In genomic region chr15:88090406-88091085, GRCh38 we compare ENCODE assay signal across 15 cellular contexts.
DNase-seq lines count a peak whose midpoint lies in the region; ATAC-seq lines count a peak whose summit lies in the region.
"Had no signal": no experiment of that assay in that cellular context is flagged by ENCODE, and none has a peak within 500 bp of the region (broad histone marks: within the 10 kb centered on the region; RNA-seq: fewer than 3 reads in every experiment).

No MANE protein-coding gene starts in this region.

- no peak overlapping the region for H2BK120ac ChIP-seq in trophoblast cell (ENCODE audit: insufficient read depth, low read length, poor library complexity)

- H3K9me3 ChIP-seq in trophoblast cell (ENCODE audit: insufficient read depth, low read depth, low read length), result peaks cover 4% of the 10 kb centered on the region
- H3K9me3 ChIP-seq: BLaER1 had no signal

- peaks cover 3% of the 10 kb centered on the region for H3K79me1 ChIP-seq in trophoblast cell (ENCODE audit: low read length)

- H3K23ac ChIP-seq in trophoblast cell (ENCODE audit: low read length), result no peak overlapping the region

- ATAC-seq in HG02840 (IDR thresholded peaks at IDR 0.05; ENCODE audit: low FRiP score, unreplicated experiment), result no peak
- no peak for ATAC-seq in GM21825 (IDR thresholded peaks at IDR 0.05; ENCODE audit: unreplicated experiment)

- no peaks in the 10 kb centered on the region for H3K79me2 ChIP-seq in trophoblast cell (ENCODE audit: control insufficient read depth, insufficient read depth, low read length, poor library complexity)

- no peak overlapping the region for H3K4me3 ChIP-seq in trophoblast cell (ENCODE audit: low read depth, low read length)
- H3K4me3 ChIP-seq: BLaER1 had no signal

- no peaks in the 10 kb centered on the region for H3K27me3 ChIP-seq in trophoblast cell (ENCODE audit: insufficient read depth, low read length)
- H3K27me3 ChIP-seq: BLaER1 had no signal

- H3K27ac ChIP-seq in trophoblast cell (ENCODE audit: low read depth, low read length), result peak overlapping the region; percentile 48
- H3K27ac ChIP-seq: 22Rv1, BLaER1 had no signal

- H3K36me3 ChIP-seq in trophoblast cell (ENCODE audit: control insufficient read depth in 1 of 2, insufficient read depth in 2 of 2, low read length in 2 of 2), result peaks cover 0 to 4% of the 10 kb centered on the region in 2 experiments
- H3K36me3 ChIP-seq: BLaER1 had no signal

- H3K9ac ChIP-seq in trophoblast cell (ENCODE audit: low read length), result no peak overlapping the region
- H3K9ac ChIP-seq: BLaER1 had no signal

- no peak overlapping the region for H4K91ac ChIP-seq in trophoblast cell (ENCODE audit: low read depth, low read length)

- no peak overlapping the region for H3K18ac ChIP-seq in trophoblast cell (ENCODE audit: low read length)

- peak overlapping the region; percentile 19 for H3K4me2 ChIP-seq in trophoblast cell (ENCODE audit: low read length)
- H3K4me2 ChIP-seq: BLaER1 had no signal

- no peak overlapping the region for H2AK5ac ChIP-seq in trophoblast cell (ENCODE audit: low read length)

- DNase-seq in DMS 273 (lab: John Stamatoyannopoulos, UW; ENCODE audit: unreplicated experiment) (peak; percentile 36), DMS 273 treated with DMSO at 0.1 percent for 48 hours (lab: John Stamatoyannopoulos, UW) (no peak), cerebellar nuclear complex (lab: John Stamatoyannopoulos, UW) (peak; percentile 22 to 54), left kidney (ENCODE audit: low read depth, low spot score) (peak; percentile 31), trophoblast cell (no peak)
- DNase-seq in activated naive CD4-positive, alpha-beta T cell (lab: John Stamatoyannopoulos, UW), result no peak
- DNase-seq: DMS53, GOT3, KG1, NCI-H1105, NCI-H187 had no signal

- no peak overlapping the region for H3K14ac ChIP-seq in trophoblast cell (ENCODE audit: low read length)

- H4K12ac ChIP-seq in trophoblast cell (ENCODE audit: low read depth, low read length), result no peak overlapping the region

- no peak overlapping the region for H2BK12ac ChIP-seq in trophoblast cell (ENCODE audit: low read length)

- H3K4ac ChIP-seq in trophoblast cell (ENCODE audit: low read depth, low read length), result no peak overlapping the region

- no CpG with 5 or more reads among the region's 8 CpGs for WGBS in trophoblast cell (ENCODE audit: extremely low coverage, insufficient coverage, insufficient read length)

- no peak overlapping the region for H2BK5ac ChIP-seq in trophoblast cell (ENCODE audit: low read depth, low read length, poor library complexity)

- H3K4me1 ChIP-seq in trophoblast cell (ENCODE audit: control insufficient read depth in 1 of 2, insufficient read depth in 2 of 2, low read length in 2 of 2), result peaks cover 15 to 26% of the 10 kb centered on the region in 2 experiments
- H3K4me1 ChIP-seq: BLaER1 had no signal

- H2AFZ ChIP-seq in trophoblast cell (ENCODE audit: insufficient read depth, low read length, poor library complexity), result no peak overlapping the region

- no peak overlapping the region for H4K8ac ChIP-seq in trophoblast cell (ENCODE audit: low read depth, low read length)

Comparison
In these comparisons a context has a peak if more than half of its experiments do, and no peak if none do; other contexts are left out.
1. DNase-seq: peak in DMS 273 (single experiment), cerebellar nuclear complex (2 of 2) and left kidney (single experiment); none in DMS 273 treated with DMSO at 0.1 percent for 48 hours (single experiment), trophoblast cell (0 of 2) and activated naive CD4-positive, alpha-beta T cell (0 of 4).